Comparison of ENCODE assay signal across 11 cellular contexts in the genomic region with DNA sequence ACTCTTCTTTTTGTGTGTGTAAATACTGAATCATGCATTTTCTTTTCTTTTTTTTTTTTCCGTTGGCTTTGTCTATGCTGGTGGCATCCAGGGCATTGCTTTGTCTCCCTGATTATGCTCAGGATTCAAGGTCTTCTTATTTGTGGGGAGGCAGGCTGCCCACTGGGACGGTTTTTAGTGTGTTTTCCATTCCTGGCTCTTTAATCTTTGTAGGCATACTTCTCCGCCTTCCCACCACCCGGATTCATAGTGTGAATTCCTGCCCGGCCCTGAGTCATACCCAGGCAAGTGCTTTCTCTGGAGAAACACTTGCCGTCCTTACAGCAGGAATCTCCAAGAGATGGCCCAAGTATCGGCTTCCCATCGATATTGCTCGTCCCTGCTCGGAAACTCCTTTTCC. TPM values are rescaled to one million over a fixed set of nuclear protein-coding genes. Genes with fewer than 3 reads are reported as not detected.
A peak's percentile ranks its signal among the peaks of the same experiment; 100 is the strongest.
DNase-seq lines count a peak whose midpoint lies in the region; ATAC-seq, FAIRE-seq and TF ChIP-seq lines count a peak whose summit lies in the region.
"Had no signal": no experiment of that assay in that cellular context is flagged by ENCODE, and none has a peak within 500 bp of the region (broad histone marks: within the 10 kb centered on the region; RNA-seq: fewer than 3 reads in every experiment).

No MANE protein-coding gene starts in this region.

- TF ChIP-seq POLR2A in HepG2 (IDR thresholded peaks at IDR 0.05; ENCODE audit: insufficient read depth in 1 of 2, low read depth in 2 of 2, low read length in 2 of 2), result no peak

- H3K9me3 ChIP-seq in osteoblast (ENCODE audit: low read depth, low read length) (no peaks in the 10 kb centered on the region), HepG2 (ENCODE audit: low read length) (no peaks in the 10 kb centered on the region)
- H3K9me3 ChIP-seq: tibial nerve had no signal

- 82% methylated on average over 10 of the region's 10 CpGs for WGBS in HepG2 (ENCODE audit: low lambda C conversion rate)

- no peaks in the 10 kb centered on the region for H3K27me3 ChIP-seq in osteoblast (ENCODE audit: insufficient read depth, low read length)
- H3K27me3 ChIP-seq in HepG2 (ENCODE audit: control insufficient read depth in 1 of 2, insufficient read depth in 2 of 2, low read length in 2 of 2), result no peaks in the 10 kb centered on the region; a peak in 1 of 5 replicates
- H3K27me3 ChIP-seq: tibial nerve had no signal

- intact Hi-C loops in HepG2 (cut with micrococcal nuclease; ENCODE audit: unreplicated experiment), result no loop called here

- H3K27ac ChIP-seq in osteoblast (ENCODE audit: low read depth, low read length) (peak overlapping the region; percentile 75), HepG2 (ENCODE audit: extremely low read length, insufficient read depth, low read length) (no peak overlapping the region)

- H3K4me3 ChIP-seq in osteoblast (ENCODE audit: insufficient read depth, low read length) (peak overlapping the region; percentile 34), HepG2 (replicated peaks in 1 of 3; ENCODE audit: insufficient read depth in 1 of 3, low read depth in 2 of 3, low read length in 3 of 3) (no peak overlapping the region)
- H3K4me3 ChIP-seq: tibial nerve had no signal

- H4K20me1 ChIP-seq in osteoblast (ENCODE audit: insufficient read depth, low read length) (peaks cover 27% of the 10 kb centered on the region), HepG2 (ENCODE audit: insufficient read depth, low read length) (peaks cover 5% of the 10 kb centered on the region; the same call in 1 of the 2 replicates)

- H3K79me2 ChIP-seq in osteoblast (ENCODE audit: insufficient read depth, low read length) (peaks cover 73% of the 10 kb centered on the region), HepG2 (ENCODE audit: insufficient read depth, low read length) (peaks cover 32% of the 10 kb centered on the region)

- H3K4me2 ChIP-seq in osteoblast (ENCODE audit: insufficient read depth, low read length) (peak overlapping the region; percentile 68), HepG2 (ENCODE audit: low read depth, low read length) (no peak overlapping the region)

- in situ Hi-C loops in Caki2 (cut with HindIII; ENCODE audit: low pct_unique_long_range_greater_than_20kb, low sequenced_read_pairs) (no loop called here), HepG2 (cut with HindIII; ENCODE audit: extremely low pct_ligation_motif_present, low pct_unique_long_range_greater_than_20kb) (no loop called here)

- H3K4me1 ChIP-seq in osteoblast (ENCODE audit: insufficient read depth, low read length) (peaks cover 33% of the 10 kb centered on the region), HepG2 (ENCODE audit: insufficient read depth, low read length) (peaks cover 32% of the 10 kb centered on the region)

- peaks cover 56% of the 10 kb centered on the region for H3K36me3 ChIP-seq in osteoblast (ENCODE audit: insufficient read depth, low read length)
- H3K36me3 ChIP-seq in HepG2 (replicated peaks in 1 of 2; ENCODE audit: control insufficient read depth in 1 of 2, insufficient read depth in 2 of 2, low read length in 2 of 2), result peaks cover 20 to 59% of the 10 kb centered on the region in 2 experiments

- DNase-seq in Caki2 (ENCODE audit: low read depth), result peak; percentile 26
- DNase-seq in RCC 7860 (ENCODE audit: low spot score), result peak; percentile 79
- DNase-seq in dedifferentiated amniotic fluid mesenchymal stem cell (ENCODE audit: extremely low spot score), result peak; percentile 47
- DNase-seq in osteoblast (ENCODE audit: insufficient read length, low spot score, missing footprints), result peak; percentile 87
- DNase-seq in NCI-H1105 treated with DMSO at 0.1 percent for 48 hours (lab: John Stamatoyannopoulos, UW), result no peak
- no peak for DNase-seq in HepG2 (ENCODE audit: low spot score)
- DNase-seq: DMS79 treated with DMSO at 0.1 percent for 48 hours, left ventricle myocardium superior had no signal

- CTCF ChIA-PET in HepG2 (lab: Yijun Ruan, JAX; ENCODE audit: low intra/inter-chr PET ratio, low total read pairs), result no interaction called here

- no TSS peak for BruUV-seq in HepG2 (replicated peaks; lab: Mats Ljungman, UMichigan)

- no peak for TF ChIP-seq RAD21 in HepG2 (CRISPR knock-in tag; IDR thresholded peaks at IDR 0.05)

- FAIRE-seq in RCC 7860 (lab: Jason Lieb, UNC) (peak; percentile 87), HepG2 (lab: Jason Lieb, UNC) (no peak)

- H3K9ac ChIP-seq in HepG2 (ENCODE audit: insufficient read depth, low read depth, low read length), result no peak overlapping the region

- ATAC-seq in HG03571 (IDR thresholded peaks at IDR 0.05; ENCODE audit: unreplicated experiment) (no peak), GM19035 (IDR thresholded peaks at IDR 0.05; ENCODE audit: unreplicated experiment) (no peak), HepG2 (no peak)
- ATAC-seq: left ventricle myocardium superior had no signal

- no peak overlapping the region for H2AFZ ChIP-seq in osteoblast (ENCODE audit: low read length)
- no peak overlapping the region for H2AFZ ChIP-seq in HepG2 (ENCODE audit: low read length)

- no peak for TF ChIP-seq EP300 in HepG2 (IDR thresholded peaks at IDR 0.05; ENCODE audit: low read depth in 2 of 2, low read length in 2 of 2)
- TF ChIP-seq EP300 in HepG2 (CRISPR knock-in tag; IDR thresholded peaks at IDR 0.05; ENCODE audit: borderline replicate concordance), result no peak

- TF ChIP-seq CTCF in osteoblast (IDR thresholded peaks at IDR 0.05; ENCODE audit: extremely low read depth, low read depth, low read length) (no peak), HepG2 (CRISPR knock-in tag; IDR thresholded peaks at IDR 0.05) (no peak)

- POLR2A ChIA-PET in HepG2 (lab: Yijun Ruan, JAX), result interaction anchor here (0.6 to 1.1 kb wide), 3 partner anchors 9 to 59 kb away, joined by 4 to 5 read pairs (median 4); a partner anchor contains a TSS

RNA-seq across cellular contexts. Expression of a gene that starts 5.2 kb away (rescaled TPM):
- total RNA-seq in Caki2 (2014; rRNA removed; shearing (Covaris generic); ENCODE audit: low replicate concordance), result 10.7 and 20.9 TPM in 2 replicates
- total RNA-seq in osteoblast (75.1 and 76.7 TPM in 2 replicates), HepG2 (2016; rRNA removed; fragmentation: Illumina TruSeq; extraction: Trizol) (53.4 and 54.8 TPM in 2 replicates)
- 16.2 and 27.8 TPM in 2 replicates for total RNA-seq in HepG2 (2016; cell fraction: cytosol; rRNA removed; fragmentation: Illumina TruSeq; extraction: Trizol; ENCODE audit: low read depth)
- 55.5 and 56.9 TPM in 2 replicates for total RNA-seq in HepG2 (2016; cell fraction: insoluble cytoplasmic fraction; rRNA removed; fragmentation: Illumina TruSeq; extraction: Trizol)
- 43.6 and 47.0 TPM in 2 replicates for total RNA-seq in HepG2 (2016; cell fraction: membrane; rRNA removed; fragmentation: Illumina TruSeq; extraction: Trizol)
- total RNA-seq in HepG2 (2016; cell fraction: nucleus; rRNA removed; fragmentation: Illumina TruSeq; extraction: Trizol), result 62.9 and 68.9 TPM in 2 replicates
- 75.6 and 83.2 TPM in 2 replicates for polyA plus RNA-seq in HepG2 (2011; rRNA removed)
- polyA plus RNA-seq in HepG2 (2011; cell fraction: cytosol; rRNA removed), result 46.0 and 47.5 TPM in 2 replicates
- 141 and 161 TPM in 2 replicates for polyA plus RNA-seq in HepG2 (2011; cell fraction: nucleus; rRNA removed)
- polyA plus RNA-seq in HepG2 (2012), result 32.8 and 35.8 TPM in 2 replicates
- 22.2 and 35.6 TPM in 2 replicates for polyA plus RNA-seq in HepG2 (2016; cell fraction: cytosol; fragmentation: Illumina TruSeq; extraction: Trizol; ENCODE audit: low read depth)
- 41.3 and 42.7 TPM in 2 replicates for polyA plus RNA-seq in HepG2 (2016; cell fraction: insoluble cytoplasmic fraction; fragmentation: Illumina TruSeq; extraction: Trizol; ENCODE audit: low read depth)
- polyA plus RNA-seq in HepG2 (2016; cell fraction: membrane; fragmentation: Illumina TruSeq; extraction: Trizol; ENCODE audit: low read depth), result 30.7 and 38.8 TPM in 2 replicates
- 77.8 and 80.4 TPM in 2 replicates for polyA plus RNA-seq in HepG2 (2016; cell fraction: nucleus; fragmentation: Illumina TruSeq; extraction: Trizol; ENCODE audit: insufficient read depth, low read depth)
- polyA minus RNA-seq in HepG2 (2011; rRNA and poly(A)+ RNA removed; ENCODE audit: low replicate concordance), result 46.6 and 83.6 TPM in 2 replicates
- polyA minus RNA-seq in HepG2 (2011; cell fraction: cytosol; rRNA and poly(A)+ RNA removed), result 24.0 and 25.8 TPM in 2 replicates
- polyA minus RNA-seq in HepG2 (2011; cell fraction: nucleus; rRNA and poly(A)+ RNA removed), result 176 and 200 TPM in 2 replicates

RNA-seq across cellular contexts. Expression of a gene that starts 11.7 kb away (rescaled TPM):
- 1.8 and 4.1 TPM in 2 replicates for total RNA-seq in Caki2 (2014; rRNA removed; shearing (Covaris generic); ENCODE audit: low replicate concordance)
- total RNA-seq in osteoblast (7.6 and 8.5 TPM in 2 replicates), HepG2 (2016; rRNA removed; fragmentation: Illumina TruSeq; extraction: Trizol) (6.3 and 10.4 TPM in 2 replicates)
- 1.0 and 1.3 TPM in 2 replicates for total RNA-seq in HepG2 (2016; cell fraction: cytosol; rRNA removed; fragmentation: Illumina TruSeq; extraction: Trizol; ENCODE audit: low read depth)
- 6.0 and 8.6 TPM in 2 replicates for total RNA-seq in HepG2 (2016; cell fraction: insoluble cytoplasmic fraction; rRNA removed; fragmentation: Illumina TruSeq; extraction: Trizol)
- 3.2 and 3.9 TPM in 2 replicates for total RNA-seq in HepG2 (2016; cell fraction: membrane; rRNA removed; fragmentation: Illumina TruSeq; extraction: Trizol)
- total RNA-seq in HepG2 (2016; cell fraction: nucleus; rRNA removed; fragmentation: Illumina TruSeq; extraction: Trizol), result 3.5 and 4.0 TPM in 2 replicates
- 4.7 and 5.4 TPM in 2 replicates for polyA plus RNA-seq in HepG2 (2011; rRNA removed)
- polyA plus RNA-seq in HepG2 (2011; cell fraction: cytosol; rRNA removed), result 3.4 and 4.4 TPM in 2 replicates
- polyA plus RNA-seq in HepG2 (2011; cell fraction: nucleus; rRNA removed), result 0.87 and 1.9 TPM in 2 replicates
- 4.5 and 5.0 TPM in 2 replicates for polyA plus RNA-seq in HepG2 (2012)
- polyA plus RNA-seq in HepG2 (2016; cell fraction: cytosol; fragmentation: Illumina TruSeq; extraction: Trizol; ENCODE audit: low read depth), result 0.53 and 0.85 TPM in 2 replicates
- polyA plus RNA-seq in HepG2 (2016; cell fraction: insoluble cytoplasmic fraction; fragmentation: Illumina TruSeq; extraction: Trizol; ENCODE audit: low read depth), result 8.3 and 10.1 TPM in 2 replicates
- 1.4 and 1.9 TPM in 2 replicates for polyA plus RNA-seq in HepG2 (2016; cell fraction: membrane; fragmentation: Illumina TruSeq; extraction: Trizol; ENCODE audit: low read depth)
- 5.9 and 6.7 TPM in 2 replicates for polyA plus RNA-seq in HepG2 (2016; cell fraction: nucleus; fragmentation: Illumina TruSeq; extraction: Trizol; ENCODE audit: insufficient read depth, low read depth)
- polyA minus RNA-seq in HepG2 (2011; rRNA and poly(A)+ RNA removed; ENCODE audit: low replicate concordance), result 1.1 and 3.9 TPM in 2 replicates
- polyA minus RNA-seq in HepG2 (2011; cell fraction: cytosol; rRNA and poly(A)+ RNA removed), result 2.8 and 3.8 TPM in 2 replicates
- 6.2 and 7.5 TPM in 2 replicates for polyA minus RNA-seq in HepG2 (2011; cell fraction: nucleus; rRNA and poly(A)+ RNA removed)

RNA-seq across cellular contexts. Expression of a gene that starts 34.4 kb away (rescaled TPM):
- not detected in 2 replicates for total RNA-seq in Caki2 (2014; rRNA removed; shearing (Covaris generic); ENCODE audit: low replicate concordance)
- total RNA-seq in osteoblast (0.29 and 0.72 TPM in 2 replicates), HepG2 (2016; rRNA removed; fragmentation: Illumina TruSeq; extraction: Trizol) (0.60 and 0.95 TPM in 2 replicates)
- total RNA-seq in HepG2 (2016; cell fraction: cytosol; rRNA removed; fragmentation: Illumina TruSeq; extraction: Trizol; ENCODE audit: low read depth), result 2.2 and 2.6 TPM in 2 replicates
- 0.42 and 0.65 TPM in 2 replicates for total RNA-seq in HepG2 (2016; cell fraction: insoluble cytoplasmic fraction; rRNA removed; fragmentation: Illumina TruSeq; extraction: Trizol)
- 1.3 and 1.4 TPM in 2 replicates for total RNA-seq in HepG2 (2016; cell fraction: membrane; rRNA removed; fragmentation: Illumina TruSeq; extraction: Trizol)
- total RNA-seq in HepG2 (2016; cell fraction: nucleus; rRNA removed; fragmentation: Illumina TruSeq; extraction: Trizol), result 1.3 and 1.4 TPM in 2 replicates
- 0.78 and 1.6 TPM in 2 replicates for polyA plus RNA-seq in HepG2 (2011; rRNA removed)
- polyA plus RNA-seq in HepG2 (2011; cell fraction: cytosol; rRNA removed), result 0.83 and 1.5 TPM in 2 replicates
- 3.0 and 3.2 TPM in 2 replicates for polyA plus RNA-seq in HepG2 (2011; cell fraction: nucleus; rRNA removed)
- 1.9 and 2.5 TPM in 2 replicates for polyA plus RNA-seq in HepG2 (2012)
- 1.4 and 2.2 TPM in 2 replicates for polyA plus RNA-seq in HepG2 (2016; cell fraction: cytosol; fragmentation: Illumina TruSeq; extraction: Trizol; ENCODE audit: low read depth)
- 0.38 and 0.45 TPM in 2 replicates for polyA plus RNA-seq in HepG2 (2016; cell fraction: insoluble cytoplasmic fraction; fragmentation: Illumina TruSeq; extraction: Trizol; ENCODE audit: low read depth)
- polyA plus RNA-seq in HepG2 (2016; cell fraction: membrane; fragmentation: Illumina TruSeq; extraction: Trizol; ENCODE audit: low read depth), result 1.4 and 1.9 TPM in 2 replicates
- polyA plus RNA-seq in HepG2 (2016; cell fraction: nucleus; fragmentation: Illumina TruSeq; extraction: Trizol; ENCODE audit: insufficient read depth, low read depth), result 1.1 and 2.7 TPM in 2 replicates
- polyA minus RNA-seq in HepG2 (2011; rRNA and poly(A)+ RNA removed; ENCODE audit: low replicate concordance), result 0.12 and 0.19 TPM in 2 replicates
- 1.1 TPM in 1 of 2 replicates, not detected in the other for polyA minus RNA-seq in HepG2 (2011; cell fraction: cytosol; rRNA and poly(A)+ RNA removed)
- 0.90 and 1.2 TPM in 2 replicates for polyA minus RNA-seq in HepG2 (2011; cell fraction: nucleus; rRNA and poly(A)+ RNA removed)
- total RNA-seq: left ventricle myocardium superior had no signal

RNA-seq across cellular contexts. Expression of a gene that starts 53.1 kb away (rescaled TPM):
- total RNA-seq in Caki2 (2014; rRNA removed; shearing (Covaris generic); ENCODE audit: low replicate concordance), result 5.3 and 11.8 TPM in 2 replicates
- total RNA-seq in osteoblast, result 11.9 and 12.7 TPM in 2 replicates
- total RNA-seq in HepG2 (2016; rRNA removed; fragmentation: Illumina TruSeq; extraction: Trizol), result 16.3 and 16.8 TPM in 2 replicates
- total RNA-seq in HepG2 (2016; cell fraction: cytosol; rRNA removed; fragmentation: Illumina TruSeq; extraction: Trizol; ENCODE audit: low read depth), result 5.3 and 8.9 TPM in 2 replicates
- 16.4 and 17.2 TPM in 2 replicates for total RNA-seq in HepG2 (2016; cell fraction: insoluble cytoplasmic fraction; rRNA removed; fragmentation: Illumina TruSeq; extraction: Trizol)
- total RNA-seq in HepG2 (2016; cell fraction: membrane; rRNA removed; fragmentation: Illumina TruSeq; extraction: Trizol), result 6.3 and 7.2 TPM in 2 replicates
- 17.7 and 18.0 TPM in 2 replicates for total RNA-seq in HepG2 (2016; cell fraction: nucleus; rRNA removed; fragmentation: Illumina TruSeq; extraction: Trizol)
- 12.1 and 12.3 TPM in 2 replicates for polyA plus RNA-seq in HepG2 (2011; rRNA removed)
- polyA plus RNA-seq in HepG2 (2011; cell fraction: cytosol; rRNA removed), result 8.5 and 9.3 TPM in 2 replicates
- polyA plus RNA-seq in HepG2 (2011; cell fraction: nucleus; rRNA removed), result 19.5 and 21.4 TPM in 2 replicates
- 6.9 and 7.4 TPM in 2 replicates for polyA plus RNA-seq in HepG2 (2012)
- 0.67 and 0.86 TPM in 2 replicates for polyA plus RNA-seq in HepG2 (2016; cell fraction: cytosol; fragmentation: Illumina TruSeq; extraction: Trizol; ENCODE audit: low read depth)
- polyA plus RNA-seq in HepG2 (2016; cell fraction: insoluble cytoplasmic fraction; fragmentation: Illumina TruSeq; extraction: Trizol; ENCODE audit: low read depth), result 10.6 and 12.8 TPM in 2 replicates
- 1.9 and 2.2 TPM in 2 replicates for polyA plus RNA-seq in HepG2 (2016; cell fraction: membrane; fragmentation: Illumina TruSeq; extraction: Trizol; ENCODE audit: low read depth)
- polyA plus RNA-seq in HepG2 (2016; cell fraction: nucleus; fragmentation: Illumina TruSeq; extraction: Trizol; ENCODE audit: insufficient read depth, low read depth), result 22.2 and 24.0 TPM in 2 replicates
- polyA minus RNA-seq in HepG2 (2011; rRNA and poly(A)+ RNA removed; ENCODE audit: low replicate concordance), result 23.9 and 24.6 TPM in 2 replicates
- polyA minus RNA-seq in HepG2 (2011; cell fraction: cytosol; rRNA and poly(A)+ RNA removed), result 7.1 and 8.5 TPM in 2 replicates
- 29.0 and 31.5 TPM in 2 replicates for polyA minus RNA-seq in HepG2 (2011; cell fraction: nucleus; rRNA and poly(A)+ RNA removed)

RNA-seq across cellular contexts. Expression of a gene that starts 59.2 kb away (rescaled TPM):
- total RNA-seq in Caki2 (2014; rRNA removed; shearing (Covaris generic); ENCODE audit: low replicate concordance), result 5.3 and 6.7 TPM in 2 replicates
- total RNA-seq in osteoblast, result 12.3 and 12.7 TPM in 2 replicates
- total RNA-seq in HepG2 (2016; rRNA removed; fragmentation: Illumina TruSeq; extraction: Trizol), result 11.7 and 14.4 TPM in 2 replicates
- 2.1 and 2.3 TPM in 2 replicates for total RNA-seq in HepG2 (2016; cell fraction: cytosol; rRNA removed; fragmentation: Illumina TruSeq; extraction: Trizol; ENCODE audit: low read depth)
- total RNA-seq in HepG2 (2016; cell fraction: insoluble cytoplasmic fraction; rRNA removed; fragmentation: Illumina TruSeq; extraction: Trizol), result 11.7 and 14.5 TPM in 2 replicates
- total RNA-seq in HepG2 (2016; cell fraction: membrane; rRNA removed; fragmentation: Illumina TruSeq; extraction: Trizol), result 7.0 and 7.8 TPM in 2 replicates
- total RNA-seq in HepG2 (2016; cell fraction: nucleus; rRNA removed; fragmentation: Illumina TruSeq; extraction: Trizol), result 7.9 and 10.0 TPM in 2 replicates
- 5.2 and 5.5 TPM in 2 replicates for polyA plus RNA-seq in HepG2 (2011; rRNA removed)
- polyA plus RNA-seq in HepG2 (2011; cell fraction: cytosol; rRNA removed), result 3.4 and 4.6 TPM in 2 replicates
- polyA plus RNA-seq in HepG2 (2011; cell fraction: nucleus; rRNA removed), result 4.1 and 5.2 TPM in 2 replicates
- polyA plus RNA-seq in HepG2 (2012), result 5.5 and 5.7 TPM in 2 replicates
- 1.1 TPM in 2 replicates for polyA plus RNA-seq in HepG2 (2016; cell fraction: cytosol; fragmentation: Illumina TruSeq; extraction: Trizol; ENCODE audit: low read depth)
- 11.4 and 12.4 TPM in 2 replicates for polyA plus RNA-seq in HepG2 (2016; cell fraction: insoluble cytoplasmic fraction; fragmentation: Illumina TruSeq; extraction: Trizol; ENCODE audit: low read depth)
- 3.6 and 3.8 TPM in 2 replicates for polyA plus RNA-seq in HepG2 (2016; cell fraction: membrane; fragmentation: Illumina TruSeq; extraction: Trizol; ENCODE audit: low read depth)
- polyA plus RNA-seq in HepG2 (2016; cell fraction: nucleus; fragmentation: Illumina TruSeq; extraction: Trizol; ENCODE audit: insufficient read depth, low read depth), result 12.5 and 12.6 TPM in 2 replicates
- 10.3 and 16.0 TPM in 2 replicates for polyA minus RNA-seq in HepG2 (2011; rRNA and poly(A)+ RNA removed; ENCODE audit: low replicate concordance)
- 6.9 and 7.2 TPM in 2 replicates for polyA minus RNA-seq in HepG2 (2011; cell fraction: cytosol; rRNA and poly(A)+ RNA removed)
- 13.4 and 16.0 TPM in 2 replicates for polyA minus RNA-seq in HepG2 (2011; cell fraction: nucleus; rRNA and poly(A)+ RNA removed)

Comparison
In these comparisons a context has a peak if more than half of its experiments do, and no peak if none do; other contexts are left out.
1. DNase-seq: peak in Caki2 (single experiment), RCC 7860 (single experiment), dedifferentiated amniotic fluid mesenchymal stem cell (single experiment) and osteoblast (single experiment); none in NCI-H1105 treated with DMSO at 0.1 percent for 48 hours (single experiment) and HepG2 (single experiment).